In genomic region chr15:33200444-33200843, GRCh38 we compare ENCODE assay signal across 20 cellular contexts. TPM values are rescaled to one million over a fixed set of nuclear protein-coding genes. Genes with fewer than 3 reads are reported as not detected.
DNase-seq lines count a peak whose midpoint lies in the region; ATAC-seq, FAIRE-seq and TF ChIP-seq lines count a peak whose summit lies in the region.
"Had no signal": no experiment of that assay in that cellular context is flagged by ENCODE, and none has a peak within 500 bp of the region (broad histone marks: within the 10 kb centered on the region; RNA-seq: fewer than 3 reads in every experiment).

No MANE protein-coding gene starts in this region.

- FAIRE-seq in HTR-8/SVneo (lab: Jason Lieb, UNC) = no peak

- TF ChIP-seq POLR2A in heart left ventricle (IDR thresholded peaks at IDR 0.05) = no peak

- no peak for DNase-seq in natural killer cell treated with Interleukin-12 subunit alpha and Interleukin-12 subunit beta and Interleukin-15 and Interleukin-18, amount 100 ng/mL, for 72 hours (ENCODE audit: low spot score)
- no peak for DNase-seq in natural killer cell
- peak; percentile 66 for DNase-seq in SW480 (ENCODE audit: low spot score)
- DNase-seq in left lobe of liver (ENCODE audit: low spot score) = no peak
- DNase-seq in HTR-8/SVneo (ENCODE audit: insufficient read length, low spot score) = no peak
- no peak for DNase-seq in heart left ventricle
- DNase-seq in SIG-M5 (lab: John Stamatoyannopoulos, UW) = no peak
- DNase-seq: activated B cell treated with CpG ODN at 0.5 μM for 24 hours; activated CD8-positive, alpha-beta memory T cell treated with anti-CD3 and anti-CD28 coated beads for 24 hours; CD8-positive, alpha-beta memory T cell; GF-D8; glutamatergic neuron; NCI-H510A; stimulated activated naive CD4-positive, alpha-beta T cell; SW 1271; upper lobe of left lung had no signal

- intact Hi-C loops in natural killer cell (cut with micrococcal nuclease) = no loop called here
- intact Hi-C loops in heart left ventricle (cut with DNase I) = no loop called here

- peak overlapping the region; percentile 82 for H3K4me3 Mint-ChIP-seq in natural killer cell treated with Interleukin-12 subunit alpha and Interleukin-12 subunit beta and Interleukin-15 and Interleukin-18, amount 100 ng/mL, for 72 hours
- H3K4me3 Mint-ChIP-seq in natural killer cell = no peak overlapping the region
- H3K4me3 Mint-ChIP-seq: activated B cell treated with CpG ODN at 0.5 μM for 24 hours had no signal

- H3K27ac Mint-ChIP-seq in natural killer cell treated with Interleukin-12 subunit alpha and Interleukin-12 subunit beta and Interleukin-15 and Interleukin-18, amount 100 ng/mL, for 72 hours = no peak overlapping the region
- H3K27ac Mint-ChIP-seq in natural killer cell = no peak overlapping the region
- H3K27ac Mint-ChIP-seq: activated B cell treated with CpG ODN at 0.5 μM for 24 hours; activated T-helper 2 cell treated with anti-CD3 and anti-CD28 coated beads, Interferon-gamma antibody, Interleukin-2, Interleukin-4, amounts not matched to agents 10 μg/mL and 5 μg/mL and 100 μg/mL, durations not matched to agents 14 hours and 24 hours and 36 hours had no signal

- H3K4me1 Mint-ChIP-seq in natural killer cell treated with Interleukin-12 subunit alpha and Interleukin-12 subunit beta and Interleukin-15 and Interleukin-18, amount 100 ng/mL, for 72 hours (ENCODE audit: low read depth in 2 of 2) = peaks cover 7 to 27% of the 10 kb centered on the region in 2 donors
- H3K4me1 Mint-ChIP-seq in natural killer cell = peaks cover 7 to 10% of the 10 kb centered on the region in 2 donors

- H3K36me3 Mint-ChIP-seq in natural killer cell treated with Interleukin-12 subunit alpha and Interleukin-12 subunit beta and Interleukin-15 and Interleukin-18, amount 100 ng/mL, for 72 hours = no peaks in the 10 kb centered on the region
- H3K36me3 Mint-ChIP-seq in natural killer cell = no peaks in the 10 kb centered on the region
- H3K36me3 Mint-ChIP-seq: CD8-positive, alpha-beta memory T cell had no signal

- 62 to 82% (median 70%) methylated on average over 5 of the region's 5 CpGs for WGBS in heart left ventricle, 4 donors

- no peaks in the 10 kb centered on the region for H3K9me3 ChIP-seq in heart left ventricle
- H3K9me3 ChIP-seq: HAP-1, upper lobe of left lung had no signal

- no peak for TF ChIP-seq CTCF in natural killer cell (IDR thresholded peaks at IDR 0.05)
- TF ChIP-seq CTCF in heart left ventricle (IDR thresholded peaks at IDR 0.05) = no peak

- peaks cover 0 to 5% of the 10 kb centered on the region in 2 donors for H3K27me3 Mint-ChIP-seq in natural killer cell treated with Interleukin-12 subunit alpha and Interleukin-12 subunit beta and Interleukin-15 and Interleukin-18, amount 100 ng/mL, for 72 hours
- no peaks in the 10 kb centered on the region for H3K27me3 Mint-ChIP-seq in natural killer cell (ENCODE audit: low read depth in 2 of 2)

- H3K27ac ChIP-seq in heart left ventricle = no peak overlapping the region
- H3K27ac ChIP-seq: parathyroid adenoma, upper lobe of left lung had no signal

- H3K9me3 Mint-ChIP-seq in natural killer cell treated with Interleukin-12 subunit alpha and Interleukin-12 subunit beta and Interleukin-15 and Interleukin-18, amount 100 ng/mL, for 72 hours = no peaks in the 10 kb centered on the region
- no peaks in the 10 kb centered on the region for H3K9me3 Mint-ChIP-seq in natural killer cell
- H3K9me3 Mint-ChIP-seq: activated B cell treated with CpG ODN at 0.5 μM for 24 hours; activated T-helper 2 cell treated with anti-CD3 and anti-CD28 coated beads, Interferon-gamma antibody, Interleukin-2, Interleukin-4, amounts not matched to agents 10 μg/mL and 5 μg/mL and 100 μg/mL, durations not matched to agents 14 hours and 24 hours and 36 hours had no signal

- H3K36me3 ChIP-seq in heart left ventricle = no peaks in the 10 kb centered on the region
- H3K36me3 ChIP-seq: HAP-1, upper lobe of left lung had no signal

- no peaks in the 10 kb centered on the region for H3K27me3 ChIP-seq in heart left ventricle
- H3K27me3 ChIP-seq: upper lobe of left lung had no signal

- no peak for ATAC-seq in natural killer cell treated with Interleukin-12 subunit alpha and Interleukin-12 subunit beta and Interleukin-15 and Interleukin-18, amount 100 ng/mL, for 72 hours
- ATAC-seq in natural killer cell = no peak
- ATAC-seq in left lobe of liver = peak; percentile 53
- ATAC-seq in heart left ventricle = no peak
- no peak for ATAC-seq in HG02840 (IDR thresholded peaks at IDR 0.05; ENCODE audit: low FRiP score, unreplicated experiment)

- no peak overlapping the region for H3K4me3 ChIP-seq in heart left ventricle
- H3K4me3 ChIP-seq: HAP-1 had no signal

- peaks cover 0 to 9% (median 0%) of the 10 kb centered on the region in 12 donors for H3K4me1 ChIP-seq in heart left ventricle
- H3K4me1 ChIP-seq: HAP-1, upper lobe of left lung had no signal

RNA-seq across cellular contexts. Expression of gene FMN1, which starts 5.9 kb away (rescaled TPM):
- total RNA-seq in natural killer cell treated with Interleukin-12 subunit alpha and Interleukin-12 subunit beta and Interleukin-15 and Interleukin-18, amount 100 ng/mL, for 72 hours = 1 to 10 TPM in 1 of 2 donors, under 1 TPM in 1; 0.55 to 2.6 TPM
- 10 to 100 TPM in 1 of 3 donors, 1 to 10 TPM in 2; 2.0 to 19.2 (median 2.2) TPM for total RNA-seq in natural killer cell
- total RNA-seq in left lobe of liver = 1.2 TPM
- 10 to 100 TPM in 1 of 9 donors, 1 to 10 TPM in 8; 1.7 to 10.6 (median 3.8) TPM for total RNA-seq in heart left ventricle
- polyA plus RNA-seq in heart left ventricle = under 1 TPM; 0.61 to 0.91 TPM
